ENCODE assay signal across 20 cellular contexts in the genomic region with DNA sequence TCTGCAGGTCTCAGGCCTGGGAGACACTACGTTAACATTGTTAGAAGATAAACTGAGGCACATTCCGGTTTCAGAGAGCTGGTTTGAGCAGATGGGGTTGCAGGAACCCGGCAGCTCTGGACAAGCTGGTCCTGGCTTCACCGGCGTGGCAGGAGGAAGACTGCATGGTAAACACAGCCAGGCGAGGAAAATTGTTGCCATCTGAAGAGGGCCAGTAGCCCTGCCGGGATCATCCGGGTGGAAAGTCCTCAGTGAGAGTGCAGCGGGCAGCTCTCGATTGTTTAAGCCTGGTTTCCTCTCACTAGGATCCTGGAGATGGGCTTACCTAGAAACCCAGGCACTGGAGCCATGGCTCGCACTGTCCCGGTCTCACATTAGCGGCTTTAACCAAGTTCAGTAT.
"Had no signal": no experiment of that assay in that cellular context is flagged by ENCODE, and none has a peak within 500 bp of the region (broad histone marks: within the 10 kb centered on the region; RNA-seq: fewer than 3 reads in every experiment).

No MANE protein-coding gene starts in this region.

- H3K4me3 ChIP-seq: K562 had no signal

- H3K9me3 ChIP-seq: SK-N-SH had no signal

- H3K4me2 ChIP-seq: KMS-11, SK-N-SH had no signal

- DNase-seq: Kasumi-1, MM.1S, NCI-H1092 treated with DMSO at 0.1 percent for 48 hours, NCI-H1436 treated with DMSO at 0.1 percent for 48 hours, NCI-H1694, NCI-H187 treated with DMSO at 0.1 percent for 48 hours, NCI-H2029 treated with DMSO at 0.1 percent for 48 hours, NCI-H345, NCI-H446 treated with DMSO at 0.1 percent for 48 hours, NCI-H510A treated with DMSO at 0.1 percent for 48 hours, NCI-H526, NCI-H774, RPMI8226, SHP77, SK-N-SH, SW 1271, T-cell had no signal

- H3K27ac ChIP-seq: HL-60, KMS-11 had no signal
